In genomic region chr16:981695-982151, GRCh38 we compare ENCODE assay signal across 9 cellular contexts. TPM values are rescaled to one million over a fixed set of nuclear protein-coding genes. Genes with fewer than 3 reads are reported as not detected.
A peak's percentile ranks its signal among the peaks of the same experiment; 100 is the strongest.
DNase-seq lines count a peak whose midpoint lies in the region; ATAC-seq and TF ChIP-seq lines count a peak whose summit lies in the region.
"Had no signal": no experiment of that assay in that cellular context is flagged by ENCODE, and none has a peak within 500 bp of the region (broad histone marks: within the 10 kb centered on the region; RNA-seq: fewer than 3 reads in every experiment).

Gene SOX8, plus strand, starts transcription at chr16:981770. Its CDS starts 153 bp downstream, at chr16:981923.

- peaks cover 0 to 6% of the 10 kb centered on the region in 2 donors for H3K4me1 Mint-ChIP-seq in natural killer cell treated with Interleukin-12 subunit alpha and Interleukin-12 subunit beta and Interleukin-15 and Interleukin-18, amount 100 ng/mL, for 72 hours (ENCODE audit: low read depth in 2 of 2)

- POLR2A ChIA-PET in AG04450 (lab: Yijun Ruan, JAX), result interaction anchor here (0.8 kb wide), 1 partner anchor 62 kb away, joined by 5 read pairs; no protein-coding TSS in a partner anchor
- POLR2A ChIA-PET in HEK293T (lab: Yijun Ruan, JAX), result interaction anchor here (0.6 to 1.5 kb wide), 4 partner anchors 9 to 24 kb away, joined by 3 to 6 read pairs (median 4); no protein-coding TSS in a partner anchor

- H2AFZ ChIP-seq in MM.1S (ENCODE audit: low read length), result no peak within 1 kb of the TSS

- peaks cover 8 to 11% of the 10 kb centered on the region in 2 donors for H3K27me3 Mint-ChIP-seq in natural killer cell treated with Interleukin-12 subunit alpha and Interleukin-12 subunit beta and Interleukin-15 and Interleukin-18, amount 100 ng/mL, for 72 hours

- no peaks in the 10 kb centered on the region; the same call in 1 of the 2 replicates for H3K9me3 ChIP-seq in AG04450 (ENCODE audit: control insufficient read depth, insufficient read depth, low read length)
- no peaks in the 10 kb centered on the region for H3K9me3 ChIP-seq in HUES64 (ENCODE audit: insufficient read depth, low read depth, low read length)
- no peaks in the 10 kb centered on the region for H3K9me3 ChIP-seq in duodenal mucosa (ENCODE audit: control insufficient read depth in 1 of 2, low read length in 2 of 2)
- no peaks in the 10 kb centered on the region for H3K9me3 ChIP-seq in MM.1S (replicated peaks; ENCODE audit: insufficient read depth, low read length)

- peaks cover 58% of the 10 kb centered on the region for H3K27me3 ChIP-seq in AG04450 (ENCODE audit: control insufficient read depth, insufficient read depth, low read length)
- peaks cover 54% of the 10 kb centered on the region for H3K27me3 ChIP-seq in HUES64 (ENCODE audit: insufficient read depth, low read length)
- H3K27me3 ChIP-seq in duodenal mucosa (ENCODE audit: control insufficient read depth in 1 of 2, insufficient read depth in 2 of 2, low read length in 2 of 2), result peaks cover 17 to 21% of the 10 kb centered on the region in 2 donors
- H3K27me3 ChIP-seq in MM.1S (replicated peaks; ENCODE audit: insufficient read depth, low read length), result peaks cover 84% of the 10 kb centered on the region

- no peaks in the 10 kb centered on the region for H3K79me2 ChIP-seq in MM.1S (ENCODE audit: low read length)

- 0 out of 2 replicates have a peak, but pooled peaks cover 4% of the 10 kb centered on the region for H3K36me3 ChIP-seq in HUES64 (ENCODE audit: insufficient read depth, low read length)
- H3K36me3 ChIP-seq in duodenal mucosa (ENCODE audit: control insufficient read depth in 1 of 2, insufficient read depth in 2 of 2, low read length in 2 of 2), result no peaks in the 10 kb centered on the region
- H3K36me3 ChIP-seq in MM.1S (replicated peaks; ENCODE audit: insufficient read depth, low read length), result no peaks in the 10 kb centered on the region

- peak within 1 kb of the TSS; percentile 81 for H3K4me3 Mint-ChIP-seq in natural killer cell treated with Interleukin-12 subunit alpha and Interleukin-12 subunit beta and Interleukin-15 and Interleukin-18, amount 100 ng/mL, for 72 hours

- H3K9ac ChIP-seq in HUES64 (ENCODE audit: low read depth, low read length), result peak within 1 kb of the TSS; percentile 36; the same call in 1 of the 2 replicates
- H3K9ac ChIP-seq in duodenal mucosa (ENCODE audit: low read depth in 1 of 2, low read length in 2 of 2), result no peak within 1 kb of the TSS
- H3K9ac ChIP-seq in MM.1S (ENCODE audit: low read length), result no peak within 1 kb of the TSS
- H3K9ac ChIP-seq: KMS-11 had no signal

- H3K4me2 ChIP-seq in MM.1S (ENCODE audit: low read depth, low read length), result no peak within 1 kb of the TSS
- H3K4me2 ChIP-seq: KMS-11 had no signal

- H3K27ac ChIP-seq in AG04450 (ENCODE audit: low read depth, low read length) (no peak within 1 kb of the TSS), HUES64 (ENCODE audit: low read depth, low read length) (no peak within 1 kb of the TSS), duodenal mucosa (ENCODE audit: low read depth, low read length) (no peak within 1 kb of the TSS), MM.1S (ENCODE audit: low read length) (no peak within 1 kb of the TSS)
- H3K27ac ChIP-seq: KMS-11 had no signal

- H3K27ac Mint-ChIP-seq in natural killer cell treated with Interleukin-12 subunit alpha and Interleukin-12 subunit beta and Interleukin-15 and Interleukin-18, amount 100 ng/mL, for 72 hours, result peak within 1 kb of the TSS in 1 of 2 donors; percentile 27

- no peak for ATAC-seq in natural killer cell treated with Interleukin-12 subunit alpha and Interleukin-12 subunit beta and Interleukin-15 and Interleukin-18, amount 100 ng/mL, for 72 hours
- ATAC-seq in HG02870 (IDR thresholded peaks at IDR 0.05; ENCODE audit: unreplicated experiment) (no peak), GM18907 (IDR thresholded peaks at IDR 0.05; ENCODE audit: unreplicated experiment) (no peak)

- H3K9me3 Mint-ChIP-seq in natural killer cell treated with Interleukin-12 subunit alpha and Interleukin-12 subunit beta and Interleukin-15 and Interleukin-18, amount 100 ng/mL, for 72 hours, result no peaks in the 10 kb centered on the region

- no peaks in the 10 kb centered on the region for H3K9me2 ChIP-seq in MM.1S (replicated peaks; ENCODE audit: insufficient read depth, low read length)

- H3K4me3 ChIP-seq in AG04450 (ENCODE audit: low read depth, low read length) (peak within 1 kb of the TSS; percentile 50), HUES64 (ENCODE audit: low read length) (peak within 1 kb of the TSS; percentile 58), duodenal mucosa (ENCODE audit: low read depth in 1 of 2, low read length in 2 of 2) (peak within 1 kb of the TSS; percentile 35 to 45), MM.1S (ENCODE audit: low read length) (no peak within 1 kb of the TSS)

- no peaks in the 10 kb centered on the region for H3F3A ChIP-seq in MM.1S (ENCODE audit: insufficient read depth, low read length)

- TF ChIP-seq CTCF in AG04450 (IDR thresholded peaks at IDR 0.05; ENCODE audit: low read depth, low read length), result no peak
- TF ChIP-seq CTCF in MM.1S (IDR thresholded peaks at IDR 0.05; ENCODE audit: low read length), result no peak

- H3K4me1 ChIP-seq in HUES64 (ENCODE audit: insufficient read depth, low read length), result 0 out of 2 replicates have a peak, but pooled peaks cover 3% of the 10 kb centered on the region
- H3K4me1 ChIP-seq in duodenal mucosa (ENCODE audit: control insufficient read depth in 1 of 2, insufficient read depth in 2 of 2, low read length in 2 of 2), result no peaks in the 10 kb centered on the region
- H3K4me1 ChIP-seq in MM.1S (ENCODE audit: low read length), result no peaks in the 10 kb centered on the region

- CTCF ChIA-PET in AG04450 (lab: Charles Lee), result no interaction called here
- CTCF ChIA-PET in HEK293T (lab: Yijun Ruan, JAX), result no interaction called here

- under 1% methylated on average over 80 of the region's 80 CpGs for WGBS in HUES64

- H4K20me1 ChIP-seq in MM.1S (ENCODE audit: insufficient read depth, low read length), result no peaks in the 10 kb centered on the region

- DNase-seq in AG04450 (ENCODE audit: low read depth, low spot score), result no peak
- DNase-seq in natural killer cell treated with Interleukin-12 subunit alpha and Interleukin-12 subunit beta and Interleukin-15 and Interleukin-18, amount 100 ng/mL, for 72 hours (ENCODE audit: low spot score), result no peak
- no peak for DNase-seq in MM.1S
- DNase-seq in HEK293T (ENCODE audit: extremely low spot score), result no peak

- no peaks in the 10 kb centered on the region for H3K36me3 Mint-ChIP-seq in natural killer cell treated with Interleukin-12 subunit alpha and Interleukin-12 subunit beta and Interleukin-15 and Interleukin-18, amount 100 ng/mL, for 72 hours

TF ChIP-seq in HEK293T, 16 proteins besides CTCF, POLR2A, EP300 and RAD21:
- TF ChIP-seq LEF1 (IDR thresholded peaks at IDR 0.05; ENCODE audit: borderline replicate concordance), result no peak
- TF ChIP-seq ZNF384 (IDR thresholded peaks at IDR 0.05), result no peak
- no peak for TF ChIP-seq FOXK2 (IDR thresholded peaks at IDR 0.05)
- TF ChIP-seq PKNOX1 (IDR thresholded peaks at IDR 0.05), result no peak
- TF ChIP-seq L3MBTL2 (conservative IDR thresholded peaks at IDR 0.05), result no peak
- TF ChIP-seq ELF4 (IDR thresholded peaks at IDR 0.05), result no peak
- TF ChIP-seq SP1 (IDR thresholded peaks at IDR 0.05), result no peak
- no peak for TF ChIP-seq FOXM1 (IDR thresholded peaks at IDR 0.05; ENCODE audit: borderline replicate concordance)
- TF ChIP-seq BHLHE40 (IDR thresholded peaks at IDR 0.05; ENCODE audit: borderline replicate concordance), result no peak
- no peak for TF ChIP-seq ARNT (IDR thresholded peaks at IDR 0.05)
- TF ChIP-seq NFRKB (IDR thresholded peaks at IDR 0.05), result no peak
- no peak for TF ChIP-seq CTBP1 (IDR thresholded peaks at IDR 0.05; ENCODE audit: borderline replicate concordance)
- TF ChIP-seq SUZ12 (IDR thresholded peaks at IDR 0.05), result no peak
- no peak for TF ChIP-seq TARDBP (IDR thresholded peaks at IDR 0.05)

RNA-seq across cellular contexts. Expression of gene SOX8, which starts in this region (rescaled TPM):
- polyA plus RNA-seq in AG04450 (2011; rRNA removed), result 0.04 TPM in 1 of 2 replicates, not detected in the other
- polyA minus RNA-seq in AG04450 (2011; rRNA and poly(A)+ RNA removed), result not detected in 2 replicates
- polyA plus RNA-seq in HUES64 (2013, experiment 1 of 2), result 3.3 TPM
- 5.3 TPM for polyA plus RNA-seq in HUES64 (2013, experiment 2 of 2)
- under 1 TPM in 1 of 2 donors, not detected in 1; 0.20 TPM for total RNA-seq in natural killer cell treated with Interleukin-12 subunit alpha and Interleukin-12 subunit beta and Interleukin-15 and Interleukin-18, amount 100 ng/mL, for 72 hours
